Comparison of ENCODE assay signal across 1 cellular context in genomic region chr10:130110236-130111114, GRCh38.
TF ChIP-seq lines count a peak whose summit lies in the region.

TSS of gene C10orf143 (minus strand) at chr10:130110830. CDS start at chr10:130110772, 58 bp downstream.

TF ChIP-seq in HepG2, 621 proteins besides CTCF, POLR2A, EP300 and RAD21 (continued from another document and continues in another):
- TF ChIP-seq FOXK1 (CRISPR knock-in tag; IDR thresholded peaks at IDR 0.05; ENCODE audit: borderline replicate concordance, low read depth) (no peak), ZNF616 (CRISPR knock-in tag; IDR thresholded peaks at IDR 0.05; ENCODE audit: low read depth) (no peak), ZFX (CRISPR knock-in tag; IDR thresholded peaks at IDR 0.05; ENCODE audit: low read depth) (peak; percentile 99), KMT2A (CRISPR knock-in tag; IDR thresholded peaks at IDR 0.05) (peak; percentile 53; the same call in 1 of the 2 replicates), ZNF33A (CRISPR knock-in tag; IDR thresholded peaks at IDR 0.05; ENCODE audit: borderline replicate concordance) (no peak), CENPBD1 (CRISPR knock-in tag; IDR thresholded peaks at IDR 0.05; ENCODE audit: borderline replicate concordance, low read depth) (no peak), NR2F2 (IDR thresholded peaks at IDR 0.05; ENCODE audit: borderline replicate concordance, low read depth) (no peak; the same call in 1 of the 2 replicates), SMAD9 (CRISPR knock-in tag; IDR thresholded peaks at IDR 0.05) (no peak), ZNF556 (CRISPR knock-in tag; IDR thresholded peaks at IDR 0.05; ENCODE audit: borderline replicate concordance) (no peak), FOXP4 (CRISPR knock-in tag; IDR thresholded peaks at IDR 0.05) (peak; percentile 19; the same call in 1 of the 2 replicates), ZNF549 (CRISPR knock-in tag; IDR thresholded peaks at IDR 0.05) (no peak), JUN (CRISPR knock-in tag; IDR thresholded peaks at IDR 0.05) (0 out of 2 replicates have a peak, but pooled peaks have one; percentile 38), PAF1 (CRISPR knock-in tag; IDR thresholded peaks at IDR 0.05) (no peak), SP140L (CRISPR knock-in tag; IDR thresholded peaks at IDR 0.05; ENCODE audit: borderline replicate concordance) (0 out of 2 replicates have a peak, but pooled peaks have one; percentile 84), ZBTB33 (CRISPR knock-in tag; IDR thresholded peaks at IDR 0.05) (no peak), MED8 (CRISPR knock-in tag; IDR thresholded peaks at IDR 0.05; ENCODE audit: insufficient replicate concordance) (no peak), SIN3B (IDR thresholded peaks at IDR 0.05; ENCODE audit: low read length) (peak; percentile 56; the same call in 1 of the 2 replicates), TERF1 (CRISPR knock-in tag; IDR thresholded peaks at IDR 0.05) (no peak), ZNF468 (CRISPR knock-in tag; IDR thresholded peaks at IDR 0.05) (0 out of 2 replicates have a peak, but pooled peaks have one; percentile 55), SRSF9 (IDR thresholded peaks at IDR 0.05; ENCODE audit: borderline replicate concordance, insufficient read depth, low read depth, low read length, poor library complexity, severe bottlenecking) (no peak), SP2 (CRISPR knock-in tag; IDR thresholded peaks at IDR 0.05) (no peak), HHEX (CRISPR knock-in tag; IDR thresholded peaks at IDR 0.05) (no peak), MBD4 (IDR thresholded peaks at IDR 0.05; ENCODE audit: borderline replicate concordance, low read length) (no peak), HIVEP1 (CRISPR knock-in tag; IDR thresholded peaks at IDR 0.05) (peak; percentile 28; the same call in 1 of the 2 replicates), KDM2A (CRISPR knock-in tag; IDR thresholded peaks at IDR 0.05; ENCODE audit: borderline replicate concordance, low read depth) (peak; percentile 62), ZNF543 (CRISPR knock-in tag; IDR thresholded peaks at IDR 0.05) (peak; percentile 58), HDAC2 (CRISPR knock-in tag; IDR thresholded peaks at IDR 0.05) (peak; percentile 56; the same call in 1 of the 2 replicates), MLXIP (CRISPR knock-in tag; IDR thresholded peaks at IDR 0.05; ENCODE audit: borderline replicate concordance) (no peak), THAP8 (CRISPR knock-in tag; IDR thresholded peaks at IDR 0.05; ENCODE audit: borderline replicate concordance) (0 out of 2 replicates have a peak, but pooled peaks have one; percentile 58), AHDC1 (CRISPR knock-in tag; IDR thresholded peaks at IDR 0.05; ENCODE audit: borderline replicate concordance) (peak; percentile 30; the same call in 1 of the 2 replicates), ZNF276 (CRISPR knock-in tag; IDR thresholded peaks at IDR 0.05; ENCODE audit: low read depth) (no peak), KDM6A (CRISPR knock-in tag; IDR thresholded peaks at IDR 0.05; ENCODE audit: low read depth) (no peak), ZBTB3 (CRISPR knock-in tag; IDR thresholded peaks at IDR 0.05; ENCODE audit: borderline replicate concordance, low read depth) (no peak), CBFB (CRISPR knock-in tag; IDR thresholded peaks at IDR 0.05) (0 out of 2 replicates have a peak, but pooled peaks have one; percentile 17), HDAC6 (IDR thresholded peaks at IDR 0.05; ENCODE audit: low read depth, low read length) (no peak), HMG20B (CRISPR knock-in tag; conservative IDR thresholded peaks at IDR 0.05) (no peak; the same call in 1 of the 2 replicates), POGZ (CRISPR knock-in tag; IDR thresholded peaks at IDR 0.05) (peak; percentile 68; the same call in 1 of the 2 replicates), ZFP90 (CRISPR knock-in tag; IDR thresholded peaks at IDR 0.05; ENCODE audit: borderline replicate concordance) (peak; percentile 84; the same call in 1 of the 2 replicates), ZNF337 (CRISPR knock-in tag; IDR thresholded peaks at IDR 0.05; ENCODE audit: borderline replicate concordance, low read depth) (no peak; the same call in 1 of the 2 replicates)
